In genomic region chr2:26191316-26192159, GRCh38 we compare ENCODE assay signal across 17 cellular contexts. TPM values are rescaled to one million over a fixed set of nuclear protein-coding genes. Genes with fewer than 3 reads are reported as not detected.
DNase-seq lines count a peak whose midpoint lies in the region; ATAC-seq and TF ChIP-seq lines count a peak whose summit lies in the region.
"Had no signal": no experiment of that assay in that cellular context is flagged by ENCODE, and none has a peak within 500 bp of the region (broad histone marks: within the 10 kb centered on the region; RNA-seq: fewer than 3 reads in every experiment).

No MANE protein-coding gene starts in this region.

- POLR2A ChIA-PET in activated CD4-positive, alpha-beta T cell treated with anti-CD3 and anti-CD28 coated beads for 36 hours (lab: Charles Lee): interaction anchor here (0.6 kb wide), 1 partner anchor 11 kb away, joined by 4 read pairs; no protein-coding TSS in a partner anchor

- peak overlapping the region; percentile 12 to 80 for H3K27ac Mint-ChIP-seq in activated naive CD4-positive, alpha-beta T cell treated with anti-CD3 and anti-CD28 coated beads, Interleukin-2, amount 50 U/mL, for 72 hours
- no peak overlapping the region for H3K27ac Mint-ChIP-seq in activated naive CD4-positive, alpha-beta T cell treated with anti-CD3 and anti-CD28 coated beads for 36 hours
- no peak overlapping the region for H3K27ac Mint-ChIP-seq in central memory CD8-positive, alpha-beta T cell (ENCODE audit: low read depth)
- H3K27ac Mint-ChIP-seq in activated CD4-positive, alpha-beta T cell treated with anti-CD3 and anti-CD28 coated beads for 36 hours: no peak overlapping the region
- H3K27ac Mint-ChIP-seq: CD4-positive, alpha-beta T cell had no signal

- H3K36me3 Mint-ChIP-seq in activated naive CD4-positive, alpha-beta T cell treated with anti-CD3 and anti-CD28 coated beads, Interleukin-2, amount 50 U/mL, for 72 hours: peaks cover 0 to 13% of the 10 kb centered on the region in 2 donors
- H3K36me3 Mint-ChIP-seq in activated naive CD4-positive, alpha-beta T cell treated with anti-CD3 and anti-CD28 coated beads for 36 hours (ENCODE audit: low read depth): peaks cover 11% of the 10 kb centered on the region
- peaks cover 28% of the 10 kb centered on the region for H3K36me3 Mint-ChIP-seq in central memory CD8-positive, alpha-beta T cell (ENCODE audit: insufficient read depth)
- peaks cover 14% of the 10 kb centered on the region for H3K36me3 Mint-ChIP-seq in activated CD4-positive, alpha-beta T cell treated with anti-CD3 and anti-CD28 coated beads for 36 hours (ENCODE audit: low read depth)

- no peak for ATAC-seq in activated naive CD4-positive, alpha-beta T cell treated with anti-CD3 and anti-CD28 coated beads, Interleukin-2, amount 50 U/mL, for 72 hours
- ATAC-seq in central memory CD8-positive, alpha-beta T cell (replicated peaks; ENCODE audit: extremely low read depth, poor library complexity, severe bottlenecking): no peak
- peak; percentile 34 for ATAC-seq in mucosa of descending colon
- no peak for ATAC-seq in activated CD4-positive, alpha-beta T cell treated with anti-CD3 and anti-CD28 coated beads for 36 hours

- no peak for TF ChIP-seq CTCF in mucosa of descending colon (IDR thresholded peaks at IDR 0.05)

- DNase-seq in activated naive CD4-positive, alpha-beta T cell treated with anti-CD3 and anti-CD28 coated beads, Interleukin-2, amount 50 U/mL, for 72 hours (ENCODE audit: low spot score in 2 of 2): no peak
- DNase-seq in activated naive CD4-positive, alpha-beta T cell treated with anti-CD3 and anti-CD28 coated beads for 36 hours: no peak
- DNase-seq in central memory CD8-positive, alpha-beta T cell (ENCODE audit: low spot score in 2 of 2): no peak
- peak in 1 of 3 donors; percentile 41 for DNase-seq in mucosa of descending colon
- DNase-seq in activated CD4-positive, alpha-beta T cell treated with anti-CD3 and anti-CD28 coated beads for 36 hours: no peak
- no peak for DNase-seq in activated CD8-positive, alpha-beta memory T cell treated with anti-CD3 and anti-CD28 coated beads for 24 hours
- DNase-seq in NCI-H187 (lab: John Stamatoyannopoulos, UW): no peak
- DNase-seq: CD4-positive, alpha-beta T cell; DMS79 treated with DMSO at 0.1 percent for 48 hours; GDM1; KG1; NCI-H1048; NCI-H1694; NCI-H446 treated with DMSO at 0.1 percent for 48 hours; NCI-H748 treated with DMSO at 0.1 percent for 48 hours; PC-3 had no signal

- H3K9me3 ChIP-seq in mucosa of descending colon: no peaks in the 10 kb centered on the region

- H3K4me3 Mint-ChIP-seq in activated naive CD4-positive, alpha-beta T cell treated with anti-CD3 and anti-CD28 coated beads for 36 hours: no peak overlapping the region
- H3K4me3 Mint-ChIP-seq in central memory CD8-positive, alpha-beta T cell: peak overlapping the region; percentile 8
- no peak overlapping the region for H3K4me3 Mint-ChIP-seq in activated CD4-positive, alpha-beta T cell treated with anti-CD3 and anti-CD28 coated beads for 36 hours
- H3K4me3 Mint-ChIP-seq: CD4-positive, alpha-beta T cell had no signal

- intact Hi-C loops in activated naive CD4-positive, alpha-beta T cell treated with anti-CD3 and anti-CD28 coated beads for 36 hours (cut with micrococcal nuclease): no loop called here
- intact Hi-C loops in mucosa of descending colon (cut with DNase I, micrococcal nuclease): no loop called here
- intact Hi-C loops in activated CD4-positive, alpha-beta T cell treated with anti-CD3 and anti-CD28 coated beads for 36 hours (cut with DNase I, micrococcal nuclease): no loop called here

- no peak overlapping the region for H3K4me3 ChIP-seq in mucosa of descending colon

- H3K4me1 ChIP-seq in mucosa of descending colon (ENCODE audit: low read depth): peaks cover 7% of the 10 kb centered on the region

- H3K27me3 Mint-ChIP-seq in activated naive CD4-positive, alpha-beta T cell treated with anti-CD3 and anti-CD28 coated beads for 36 hours (ENCODE audit: low read depth): no peaks in the 10 kb centered on the region
- no peaks in the 10 kb centered on the region for H3K27me3 Mint-ChIP-seq in central memory CD8-positive, alpha-beta T cell
- H3K27me3 Mint-ChIP-seq in activated CD4-positive, alpha-beta T cell treated with anti-CD3 and anti-CD28 coated beads for 36 hours: no peaks in the 10 kb centered on the region
- H3K27me3 Mint-ChIP-seq: CD4-positive, alpha-beta T cell had no signal

- H3K4me1 Mint-ChIP-seq in activated naive CD4-positive, alpha-beta T cell treated with anti-CD3 and anti-CD28 coated beads for 36 hours (ENCODE audit: low read depth): peaks cover 4% of the 10 kb centered on the region
- H3K4me1 Mint-ChIP-seq in central memory CD8-positive, alpha-beta T cell: peaks cover 9% of the 10 kb centered on the region
- H3K4me1 Mint-ChIP-seq in activated CD4-positive, alpha-beta T cell treated with anti-CD3 and anti-CD28 coated beads for 36 hours: peaks cover 10% of the 10 kb centered on the region

- no peaks in the 10 kb centered on the region for H3K9me3 Mint-ChIP-seq in activated naive CD4-positive, alpha-beta T cell treated with anti-CD3 and anti-CD28 coated beads, Interleukin-2, amount 50 U/mL, for 72 hours
- no peaks in the 10 kb centered on the region for H3K9me3 Mint-ChIP-seq in activated naive CD4-positive, alpha-beta T cell treated with anti-CD3 and anti-CD28 coated beads for 36 hours
- no peaks in the 10 kb centered on the region for H3K9me3 Mint-ChIP-seq in central memory CD8-positive, alpha-beta T cell
- H3K9me3 Mint-ChIP-seq in activated CD4-positive, alpha-beta T cell treated with anti-CD3 and anti-CD28 coated beads for 36 hours (ENCODE audit: low read depth): no peaks in the 10 kb centered on the region
- H3K9me3 Mint-ChIP-seq: CD4-positive, alpha-beta T cell had no signal

- H3K36me3 ChIP-seq in mucosa of descending colon (ENCODE audit: low read depth): peaks cover 4% of the 10 kb centered on the region

- CTCF ChIA-PET in activated naive CD4-positive, alpha-beta T cell treated with anti-CD3 and anti-CD28 coated beads for 36 hours (lab: Charles Lee): interaction anchor here (0.6 kb wide), 2 partner anchors 9 to 600 kb away, joined by 3 to 5 read pairs; no protein-coding TSS in a partner anchor
- CTCF ChIA-PET in activated CD4-positive, alpha-beta T cell treated with anti-CD3 and anti-CD28 coated beads for 36 hours (lab: Charles Lee): interaction anchor here (0.6 to 1.6 kb wide), 2 partner anchors 10 to 15 kb away, joined by 3 to 4 read pairs; no protein-coding TSS in a partner anchor

RNA-seq across cellular contexts. Expression of gene GAREM2, which starts 18.6 kb away (rescaled TPM):
- 10 to 100 TPM in 1 of 2 donors, under 1 TPM in 1; 0.96 to 10.4 TPM for total RNA-seq in activated naive CD4-positive, alpha-beta T cell treated with anti-CD3 and anti-CD28 coated beads, Interleukin-2, amount 50 U/mL, for 72 hours
- 1 to 10 TPM; 1.1 to 1.3 TPM for total RNA-seq in activated naive CD4-positive, alpha-beta T cell treated with anti-CD3 and anti-CD28 coated beads for 36 hours
- total RNA-seq in mucosa of descending colon: 1 to 10 TPM; 4.0 to 8.8 (median 6.7) TPM
- 1 to 10 TPM; 3.2 to 5.7 TPM for total RNA-seq in activated CD4-positive, alpha-beta T cell treated with anti-CD3 and anti-CD28 coated beads for 36 hours
- total RNA-seq: H4 had no signal

RNA-seq across cellular contexts. Expression of gene HADHA, which starts 52.9 kb away (rescaled TPM):
- 100 to 1,000 TPM in 1 of 2 donors, 10 to 100 TPM in 1; 85.0 to 140 TPM for total RNA-seq in activated naive CD4-positive, alpha-beta T cell treated with anti-CD3 and anti-CD28 coated beads, Interleukin-2, amount 50 U/mL, for 72 hours
- total RNA-seq in activated naive CD4-positive, alpha-beta T cell treated with anti-CD3 and anti-CD28 coated beads for 36 hours: 100 to 1,000 TPM; 117 to 123 TPM
- total RNA-seq in mucosa of descending colon: 100 to 1,000 TPM; 185 to 252 (median 226) TPM
- 100 to 1,000 TPM; 149 to 154 TPM for total RNA-seq in activated CD4-positive, alpha-beta T cell treated with anti-CD3 and anti-CD28 coated beads for 36 hours

RNA-seq across cellular contexts. Expression of gene HADHB, which starts 53.2 kb away (rescaled TPM):
- 10 to 100 TPM; 60.8 to 74.1 TPM for total RNA-seq in activated naive CD4-positive, alpha-beta T cell treated with anti-CD3 and anti-CD28 coated beads, Interleukin-2, amount 50 U/mL, for 72 hours
- 10 to 100 TPM; 65.1 to 67.6 TPM for total RNA-seq in activated naive CD4-positive, alpha-beta T cell treated with anti-CD3 and anti-CD28 coated beads for 36 hours
- total RNA-seq in mucosa of descending colon: 100 to 1,000 TPM; 144 to 186 (median 149) TPM
- 10 to 100 TPM; 71.4 to 73.4 TPM for total RNA-seq in activated CD4-positive, alpha-beta T cell treated with anti-CD3 and anti-CD28 coated beads for 36 hours

Comparison
In these comparisons a context has a peak if more than half of its experiments do, and no peak if none do; other contexts are left out.
1. H3K27ac Mint-ChIP-seq: peak in activated naive CD4-positive, alpha-beta T cell treated with anti-CD3 and anti-CD28 coated beads, Interleukin-2, amount 50 U/mL, for 72 hours (2 of 2); none in activated naive CD4-positive, alpha-beta T cell treated with anti-CD3 and anti-CD28 coated beads for 36 hours (single experiment), central memory CD8-positive, alpha-beta T cell (single experiment) and activated CD4-positive, alpha-beta T cell treated with anti-CD3 and anti-CD28 coated beads for 36 hours (single experiment).